In the genomic region with DNA sequence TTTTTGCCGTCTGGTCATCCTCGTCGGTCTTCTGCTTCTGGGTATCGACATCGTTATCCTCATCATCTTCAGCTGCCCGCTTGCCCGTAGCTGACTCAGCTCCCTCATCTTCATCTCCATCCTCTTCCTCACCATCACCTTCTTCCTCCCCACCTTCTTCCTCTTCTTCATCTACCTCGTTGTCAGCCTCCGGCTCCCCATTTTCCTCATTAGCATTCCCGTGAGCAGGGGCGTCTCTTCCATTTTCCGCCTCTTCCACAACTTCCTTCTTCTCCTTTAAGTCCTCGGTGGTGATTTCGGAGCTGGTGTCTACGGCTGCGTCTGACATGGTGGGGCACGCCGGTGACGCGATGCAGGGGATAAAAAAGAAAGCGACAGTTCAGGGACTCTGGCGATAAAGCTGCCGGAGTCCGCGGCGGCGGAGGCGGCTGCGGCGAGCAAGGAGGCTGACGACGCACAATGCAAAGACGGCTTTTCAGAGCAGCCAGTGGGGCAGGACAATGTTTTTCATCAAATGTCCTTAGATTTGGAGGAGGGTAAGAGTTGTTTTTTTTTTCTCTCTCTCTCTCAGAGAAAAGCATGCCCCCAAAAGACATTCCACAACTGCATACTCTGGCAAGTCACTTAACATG, we compare ENCODE assay signal across 8 cellular contexts. TPM values are rescaled to one million over a fixed set of nuclear protein-coding genes. Genes with fewer than 3 reads are reported as not detected.
DNase-seq lines count a peak whose midpoint lies in the region; FAIRE-seq and TF ChIP-seq lines count a peak whose summit lies in the region.
"Not testable (repeated sequence)": the region's sequence is repeated elsewhere in the genome, so short reads cannot be mapped to it uniquely, and the experiment has no call there.

No MANE protein-coding gene starts in this region.

- not testable (repeated sequence) for TF ChIP-seq CTCF in HEK293 (tag by site-specific recombination; IDR thresholded peaks at IDR 0.05); kidney (IDR thresholded peaks at IDR 0.05; ENCODE audit: borderline replicate concordance, extremely low read depth, insufficient read depth); vagina (IDR thresholded peaks at IDR 0.05)

- POLR2A ChIA-PET in HEK293 (lab: Yijun Ruan, JAX) = not testable (repeated sequence)

- CTCF ChIA-PET in HEK293 (lab: Yijun Ruan, JAX) = not testable (repeated sequence)

- H3K4me1 ChIP-seq in HEK293 (ENCODE audit: control insufficient read depth, insufficient read depth, low read length); kidney (ENCODE audit: control insufficient read depth in 1 of 2, insufficient read depth in 1 of 2, low read depth in 1 of 2, low read length in 2 of 2); rectal smooth muscle tissue (ENCODE audit: control insufficient read depth, insufficient read depth, low read length); vagina: not testable (repeated sequence)

- H3K4me3 ChIP-seq in HEK293 (ENCODE audit: low read depth, low read length) = peak overlapping the region; percentile 21
- peak overlapping the region; percentile 40 to 45 for H3K4me3 ChIP-seq in kidney (ENCODE audit: low read length in 2 of 2)
- H3K4me3 ChIP-seq in rectal smooth muscle tissue (ENCODE audit: low read length) = peak overlapping the region; percentile 55
- peak overlapping the region; percentile 35 to 46 for H3K4me3 ChIP-seq in vagina

- H3K9me3 Mint-ChIP-seq in dendritic cell treated with granulocyte-macrophage colony-stimulating factor and Interleukin-4, amounts not matched to agents 40 ng/mL and 50 ng/mL, for 4 days = not testable (repeated sequence)

- not testable (repeated sequence) for FAIRE-seq in kidney (lab: Jason Lieb, UNC)

- H3K27me3 ChIP-seq in rectal smooth muscle tissue (ENCODE audit: control insufficient read depth, insufficient read depth, low read length); vagina: not testable (repeated sequence)

- not testable (repeated sequence) for H3K4me1 Mint-ChIP-seq in dendritic cell treated with granulocyte-macrophage colony-stimulating factor and Interleukin-4, amounts not matched to agents 40 ng/mL and 50 ng/mL, for 4 days (ENCODE audit: low read depth)

- not testable (repeated sequence) for H3K36me3 Mint-ChIP-seq in dendritic cell treated with granulocyte-macrophage colony-stimulating factor and Interleukin-4, amounts not matched to agents 40 ng/mL and 50 ng/mL, for 4 days (ENCODE audit: low read depth)

- H3K27ac ChIP-seq in HEK293 (ENCODE audit: extremely low read depth, low read depth, low read length); kidney (ENCODE audit: low read depth in 2 of 2, low read length in 2 of 2); rectal smooth muscle tissue (ENCODE audit: low read depth, low read length): not testable (repeated sequence)
- peak overlapping the region; percentile 2 for H3K27ac ChIP-seq in vagina

- H3K36me3 ChIP-seq in HEK293 (ENCODE audit: control insufficient read depth in 2 of 2, insufficient read depth in 1 of 2, low read length in 2 of 2); kidney (ENCODE audit: control insufficient read depth in 1 of 2, insufficient read depth in 2 of 2, low read length in 2 of 2); rectal smooth muscle tissue (ENCODE audit: control insufficient read depth, insufficient read depth, low read length); vagina: not testable (repeated sequence)

- H3K9me3 ChIP-seq in HEK293 (ENCODE audit: control insufficient read depth, insufficient read depth, low read depth, low read length); kidney (ENCODE audit: control insufficient read depth in 1 of 2, low read length in 2 of 2); vagina: not testable (repeated sequence)

- intact Hi-C loops in dendritic cell treated with granulocyte-macrophage colony-stimulating factor and Interleukin-4, amounts not matched to agents 40 ng/mL and 50 ng/mL, for 4 days (cut with micrococcal nuclease); kidney (cut with DNase I); vagina (cut with DNase I): not testable (repeated sequence)

- peaks cover 21% of the 10 kb centered on the region for H3K27me3 Mint-ChIP-seq in dendritic cell treated with granulocyte-macrophage colony-stimulating factor and Interleukin-4, amounts not matched to agents 40 ng/mL and 50 ng/mL, for 4 days

- TF ChIP-seq POLR2A in vagina (IDR thresholded peaks at IDR 0.05) = not testable (repeated sequence)

- H3K27ac Mint-ChIP-seq in dendritic cell treated with granulocyte-macrophage colony-stimulating factor and Interleukin-4, amounts not matched to agents 40 ng/mL and 50 ng/mL, for 4 days = peak overlapping the region; percentile 54

- DNase-seq in activated CD4-positive, alpha-beta T cell treated with anti-CD3 and anti-CD28 coated beads for 24 hours (ENCODE audit: low read depth in 2 of 2) = peak; percentile 13 to 26
- DNase-seq in activated gamma-delta T cell (lab: John Stamatoyannopoulos, UW) (peak; percentile 35), kidney (peak; percentile 66)
- peak; percentile 25 for DNase-seq in stimulated activated CD8-positive, alpha-beta memory T cell treated with anti-CD3 and anti-CD28 coated beads, Interleukin-12 subunit alpha, Interleukin-12 subunit beta, amount 100 ng/mL, for 4 hours (ENCODE audit: low read depth)
- DNase-seq in vagina (ENCODE audit: extremely low spot score in 2 of 2) = not testable (repeated sequence)

- peak overlapping the region; percentile 80 for H3K4me3 Mint-ChIP-seq in dendritic cell treated with granulocyte-macrophage colony-stimulating factor and Interleukin-4, amounts not matched to agents 40 ng/mL and 50 ng/mL, for 4 days

- peak overlapping the region in 1 of 2 donors; percentile 24 for H3K9ac ChIP-seq in kidney (ENCODE audit: low read length in 2 of 2)
- not testable (repeated sequence) for H3K9ac ChIP-seq in rectal smooth muscle tissue (ENCODE audit: low read length)

TF ChIP-seq in HEK293, 187 proteins besides CTCF, POLR2A, EP300 and RAD21:
- TF ChIP-seq, protein P1, sequence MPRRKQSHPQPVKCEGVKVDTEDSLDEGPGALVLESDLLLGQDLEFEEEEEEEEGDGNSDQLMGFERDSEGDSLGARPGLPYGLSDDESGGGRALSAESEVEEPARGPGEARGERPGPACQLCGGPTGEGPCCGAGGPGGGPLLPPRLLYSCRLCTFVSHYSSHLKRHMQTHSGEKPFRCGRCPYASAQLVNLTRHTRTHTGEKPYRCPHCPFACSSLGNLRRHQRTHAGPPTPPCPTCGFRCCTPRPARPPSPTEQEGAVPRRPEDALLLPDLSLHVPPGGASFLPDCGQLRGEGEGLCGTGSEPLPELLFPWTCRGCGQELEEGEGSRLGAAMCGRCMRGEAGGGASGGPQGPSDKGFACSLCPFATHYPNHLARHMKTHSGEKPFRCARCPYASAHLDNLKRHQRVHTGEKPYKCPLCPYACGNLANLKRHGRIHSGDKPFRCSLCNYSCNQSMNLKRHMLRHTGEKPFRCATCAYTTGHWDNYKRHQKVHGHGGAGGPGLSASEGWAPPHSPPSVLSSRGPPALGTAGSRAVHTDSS (tag by site-specific recombination; IDR thresholded peaks at IDR 0.05) = peak; percentile 78
TF ChIP-seq in HEK293: peak in this region for 1; not testable (repeated sequence) for 186.

RNA-seq across cellular contexts. Expression of a gene that starts 31.9 kb away (rescaled TPM):
- 0.31 TPM for total RNA-seq in kidney
- polyA plus RNA-seq in kidney (ENCODE audit: insufficient read depth, low read depth, low replicate concordance) = not detected
- not detected for total RNA-seq in vagina
